ENCODE assay signal across 1 cellular context in the genomic region with DNA sequence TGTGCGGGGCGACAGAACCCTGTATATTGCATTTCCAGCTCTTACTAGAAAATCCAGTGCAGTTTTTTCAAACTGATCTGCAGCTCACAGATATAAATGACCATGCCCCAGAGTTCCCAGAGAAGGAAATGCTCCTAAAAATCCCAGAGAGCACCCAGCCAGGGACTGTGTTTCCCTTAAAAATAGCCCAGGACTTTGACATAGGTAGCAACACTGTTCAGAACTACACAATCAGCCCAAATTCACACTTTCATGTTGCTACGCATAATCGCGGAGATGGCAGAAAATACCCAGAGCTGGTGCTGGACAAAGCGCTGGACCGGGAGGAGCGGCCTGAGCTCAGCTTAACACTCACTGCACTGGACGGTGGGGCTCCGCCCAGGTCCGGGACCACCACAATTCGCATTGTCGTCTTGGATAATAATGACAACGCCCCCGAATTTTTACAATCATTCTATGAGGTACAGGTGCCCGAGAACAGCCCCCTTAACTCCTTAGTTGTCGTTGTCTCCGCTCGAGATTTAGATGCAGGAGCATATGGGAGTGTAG.
TF ChIP-seq lines count a peak whose summit lies in the region.

No MANE protein-coding gene starts in this region.

TF ChIP-seq in liver, 16 proteins besides CTCF, POLR2A, EP300 and RAD21 (continued from another document):
- TF ChIP-seq, protein P1, sequence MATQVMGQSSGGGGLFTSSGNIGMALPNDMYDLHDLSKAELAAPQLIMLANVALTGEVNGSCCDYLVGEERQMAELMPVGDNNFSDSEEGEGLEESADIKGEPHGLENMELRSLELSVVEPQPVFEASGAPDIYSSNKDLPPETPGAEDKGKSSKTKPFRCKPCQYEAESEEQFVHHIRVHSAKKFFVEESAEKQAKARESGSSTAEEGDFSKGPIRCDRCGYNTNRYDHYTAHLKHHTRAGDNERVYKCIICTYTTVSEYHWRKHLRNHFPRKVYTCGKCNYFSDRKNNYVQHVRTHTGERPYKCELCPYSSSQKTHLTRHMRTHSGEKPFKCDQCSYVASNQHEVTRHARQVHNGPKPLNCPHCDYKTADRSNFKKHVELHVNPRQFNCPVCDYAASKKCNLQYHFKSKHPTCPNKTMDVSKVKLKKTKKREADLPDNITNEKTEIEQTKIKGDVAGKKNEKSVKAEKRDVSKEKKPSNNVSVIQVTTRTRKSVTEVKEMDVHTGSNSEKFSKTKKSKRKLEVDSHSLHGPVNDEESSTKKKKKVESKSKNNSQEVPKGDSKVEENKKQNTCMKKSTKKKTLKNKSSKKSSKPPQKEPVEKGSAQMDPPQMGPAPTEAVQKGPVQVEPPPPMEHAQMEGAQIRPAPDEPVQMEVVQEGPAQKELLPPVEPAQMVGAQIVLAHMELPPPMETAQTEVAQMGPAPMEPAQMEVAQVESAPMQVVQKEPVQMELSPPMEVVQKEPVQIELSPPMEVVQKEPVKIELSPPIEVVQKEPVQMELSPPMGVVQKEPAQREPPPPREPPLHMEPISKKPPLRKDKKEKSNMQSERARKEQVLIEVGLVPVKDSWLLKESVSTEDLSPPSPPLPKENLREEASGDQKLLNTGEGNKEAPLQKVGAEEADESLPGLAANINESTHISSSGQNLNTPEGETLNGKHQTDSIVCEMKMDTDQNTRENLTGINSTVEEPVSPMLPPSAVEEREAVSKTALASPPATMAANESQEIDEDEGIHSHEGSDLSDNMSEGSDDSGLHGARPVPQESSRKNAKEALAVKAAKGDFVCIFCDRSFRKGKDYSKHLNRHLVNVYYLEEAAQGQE (IDR thresholded peaks at IDR 0.05) = no peak
- TF ChIP-seq GABPA (IDR thresholded peaks at IDR 0.05 in 1 of 2, conservative IDR thresholded peaks at IDR 0.05 in 1 of 2) (no peak), SP1 (IDR thresholded peaks at IDR 0.05) (no peak)
